ENCODE assay signal across 8 cellular contexts in genomic region chr12:25195056-25195971, GRCh38. TPM values are rescaled to one million over a fixed set of nuclear protein-coding genes. Genes with fewer than 3 reads are reported as not detected.
A peak's percentile ranks its signal among the peaks of the same experiment; 100 is the strongest.
DNase-seq lines count a peak whose midpoint lies in the region; ATAC-seq, FAIRE-seq and TF ChIP-seq lines count a peak whose summit lies in the region.

DNAI7 (minus strand) TSS chr12:25195160; CDS start chr12:25195078, 82 bp downstream.
ETFRF1 (plus strand) TSS chr12:25195237; CDS start chr12:25203957, 8,720 bp downstream.

- H3K4me1 Mint-ChIP-seq in T-helper 2 cell treated with Interferon-gamma antibody and Interleukin-4, amounts not matched to agents 5 μg/mL and 100 μg/mL, for 36 hours (ENCODE audit: low read depth) = peaks cover 16% of the 10 kb centered on the region

- H3K27me3 Mint-ChIP-seq in T-helper 2 cell treated with Interferon-gamma antibody and Interleukin-4, amounts not matched to agents 5 μg/mL and 100 μg/mL, for 36 hours (ENCODE audit: low read depth) = peaks cover 4% of the 10 kb centered on the region

- no peaks in the 10 kb centered on the region for H3K27me3 ChIP-seq in ascending aorta
- no peaks in the 10 kb centered on the region for H3K27me3 ChIP-seq in right cardiac atrium (ENCODE audit: control insufficient read depth, insufficient read depth)
- H3K27me3 ChIP-seq in psoas muscle (ENCODE audit: insufficient read depth in 3 of 3, low read length in 2 of 3) = no peaks in the 10 kb centered on the region

- intact Hi-C loops in ascending aorta (cut with DNase I) = loop anchor here (1.0 to 10.0 kb wide), 4 partner anchors 45 to 919 kb away; no protein-coding TSS in a partner anchor
- intact Hi-C loops in right cardiac atrium (cut with DNase I) = no loop called here
- intact Hi-C loops in psoas muscle (cut with DNase I) = loop anchor here in 1 of 2 donors (5.0 kb wide), 1 partner anchor 57 kb away; the partner anchor contains the start of gene KRAS

- peak; percentile 13 for FAIRE-seq in urothelium cell line (lab: Jason Lieb, UNC)

- peak; percentile 97 for ATAC-seq in GM18505 (IDR thresholded peaks at IDR 0.05; ENCODE audit: unreplicated experiment)
- peak; percentile 81 for ATAC-seq in HG02970 (IDR thresholded peaks at IDR 0.05; ENCODE audit: low FRiP score, unreplicated experiment)
- ATAC-seq in right cardiac atrium = peak; percentile 99
- peak; percentile 100 for ATAC-seq in psoas muscle

- peak in 1 of 3 experiments; percentile 9 for TF ChIP-seq CTCF in ascending aorta (IDR thresholded peaks at IDR 0.05)
- TF ChIP-seq CTCF in psoas muscle (IDR thresholded peaks at IDR 0.05) = peak; percentile 3

- DNase-seq in NCI-H187 treated with DMSO at 0.1 percent for 48 hours (lab: John Stamatoyannopoulos, UW) (peak; percentile 81), ascending aorta (ENCODE audit: low spot score in 2 of 2) (peak; percentile 90 to 99), right cardiac atrium (peak; percentile 99 to 100 (median 99)), psoas muscle (peak; percentile 99), urothelium cell line (ENCODE audit: low spot score) (peak; percentile 95)
- peak; percentile 92 for DNase-seq in T-helper 2 cell treated with Interferon-gamma antibody and Interleukin-4, amounts not matched to agents 5 μg/mL and 100 μg/mL, for 36 hours (ENCODE audit: low spot score)

- peak within 1 kb of the TSS; percentile 84 to 85 for H3K4me3 ChIP-seq in ascending aorta
- H3K4me3 ChIP-seq in right cardiac atrium (ENCODE audit: low read length) = peak within 1 kb of the TSS; percentile 74
- H3K4me3 ChIP-seq in psoas muscle = peak within 1 kb of the TSS; percentile 92

- H3K36me3 ChIP-seq in ascending aorta = no peaks in the 10 kb centered on the region
- peaks cover 0 to 4% of the 10 kb centered on the region in 2 donors for H3K36me3 ChIP-seq in psoas muscle (ENCODE audit: insufficient read depth in 1 of 2, low read depth in 1 of 2)

- WGBS in right cardiac atrium = under 1% methylated on average over 54 of the region's 54 CpGs
- WGBS in psoas muscle, 3 donors = 0% methylated on average over 54 of the region's 54 CpGs

- H3K9me3 ChIP-seq in ascending aorta = no peaks in the 10 kb centered on the region
- no peaks in the 10 kb centered on the region for H3K9me3 ChIP-seq in right cardiac atrium (ENCODE audit: control insufficient read depth, low read length)
- no peaks in the 10 kb centered on the region for H3K9me3 ChIP-seq in psoas muscle

- no peaks in the 10 kb centered on the region for H3K9me3 Mint-ChIP-seq in T-helper 2 cell treated with Interferon-gamma antibody and Interleukin-4, amounts not matched to agents 5 μg/mL and 100 μg/mL, for 36 hours

- peak; percentile 86 for TF ChIP-seq POLR2A in GM18505 (IDR thresholded peaks at IDR 0.05; ENCODE audit: borderline replicate concordance, extremely low read depth, insufficient read depth, insufficient read length)

- peak within 1 kb of the TSS; percentile 97 for H3K27ac ChIP-seq in ascending aorta
- peak within 1 kb of the TSS; percentile 94 for H3K27ac ChIP-seq in right cardiac atrium (ENCODE audit: low read length)
- peak within 1 kb of the TSS; percentile 95 for H3K27ac ChIP-seq in psoas muscle

- H3K36me3 Mint-ChIP-seq in T-helper 2 cell treated with Interferon-gamma antibody and Interleukin-4, amounts not matched to agents 5 μg/mL and 100 μg/mL, for 36 hours (ENCODE audit: low read depth) = no peaks in the 10 kb centered on the region

- H3K4me3 Mint-ChIP-seq in T-helper 2 cell treated with Interferon-gamma antibody and Interleukin-4, amounts not matched to agents 5 μg/mL and 100 μg/mL, for 36 hours = peak within 1 kb of the TSS; percentile 99

- H3K4me1 ChIP-seq in ascending aorta (peaks cover 3 to 9% of the 10 kb centered on the region in 2 donors), right cardiac atrium (ENCODE audit: control insufficient read depth, insufficient read depth, low read length) (no peaks in the 10 kb centered on the region), psoas muscle (peaks cover 26% of the 10 kb centered on the region)

- peak within 1 kb of the TSS; percentile 93 for H3K27ac Mint-ChIP-seq in T-helper 2 cell treated with Interferon-gamma antibody and Interleukin-4, amounts not matched to agents 5 μg/mL and 100 μg/mL, for 36 hours

RNA-seq across cellular contexts. Expression of gene DNAI7, which starts in this region (rescaled TPM):
- total RNA-seq in ascending aorta (not detected), right cardiac atrium (1 to 10 TPM in 3 of 4 donors, under 1 TPM in 1; 0.83 to 2.2 (median 1.7) TPM), psoas muscle (under 1 TPM in 3 of 4 donors, not detected in 1; 0.26 to 0.74 (median 0.28) TPM)
- polyA plus RNA-seq in right cardiac atrium (0.32 TPM), psoas muscle (under 1 TPM in 2 of 3 donors, not detected in 1; 0.06 to 0.18 TPM)

RNA-seq across cellular contexts. Expression of gene ETFRF1, which starts in this region (rescaled TPM):
- 0.85 TPM for total RNA-seq in ascending aorta
- total RNA-seq in right cardiac atrium = 10 to 100 TPM; 48.5 to 58.1 (median 54.2) TPM
- polyA plus RNA-seq in right cardiac atrium = 76.0 TPM
- 10 to 100 TPM; 38.9 to 73.0 (median 54.3) TPM for total RNA-seq in psoas muscle
- polyA plus RNA-seq in psoas muscle = 10 to 100 TPM; 27.2 to 69.4 (median 64.2) TPM

Comparison
In these comparisons a context has a peak if more than half of its experiments do, and no peak if none do; other contexts are left out.
1. Peak in every context shown above with its lines: DNase-seq, ATAC-seq, H3K4me3 ChIP-seq and H3K27ac ChIP-seq.
2. RNA of gene ETFRF1 (total RNA-seq): 48.5 to 58.1 TPM in right cardiac atrium and 38.9 to 73.0 TPM in psoas muscle; 0.85 TPM in ascending aorta (single experiment); every median in the first group is over 10 times any median in the second.
3. Peak in DNase-seq, H3K4me3 ChIP-seq and H3K27ac ChIP-seq in ascending aorta; RNA of the genes that start here not detected or under 1 TPM.